ENCODE assay signal across 8 cellular contexts in genomic region chrX:11408783-11409182, GRCh38.
"Had no signal": no experiment of that assay in that cellular context is flagged by ENCODE, and none has a peak within 500 bp of the region (broad histone marks: within the 10 kb centered on the region; RNA-seq: fewer than 3 reads in every experiment).

No MANE protein-coding gene starts in this region.

- H3K4me1 Mint-ChIP-seq: GM23338, H9 had no signal

- DNase-seq: H9, HCEC 1CT, IMR-90, KBM-7 had no signal

- H3K9me3 Mint-ChIP-seq: GM23338 had no signal

- H3K27ac Mint-ChIP-seq: GM23338, H9 had no signal

- FAIRE-seq: H1, H54, HTR-8/SVneo had no signal

- H3K4me2 ChIP-seq: GM23338 had no signal

- H3K4me3 Mint-ChIP-seq: GM23338, H9 had no signal

- H2AFZ ChIP-seq: GM23338 had no signal

- ATAC-seq: GM23338 had no signal

- H3K4me3 ChIP-seq: GM23338 had no signal
